ENCODE assay signal across 8 cellular contexts in genomic region chr10:115092555-115093285, GRCh38. TPM values are rescaled to one million over a fixed set of nuclear protein-coding genes. Genes with fewer than 3 reads are reported as not detected.
DNase-seq lines count a peak whose midpoint lies in the region; ATAC-seq and TF ChIP-seq lines count a peak whose summit lies in the region.

No MANE protein-coding gene starts in this region.

- peak overlapping the region; percentile 78 for H3K4me3 ChIP-seq in adipocyte (ENCODE audit: low read length)
- peak overlapping the region; percentile 77 for H3K4me3 ChIP-seq in psoas muscle

- DNase-seq in ACHN (peak; percentile 71), NCI-H526 (lab: John Stamatoyannopoulos, UW) (peak; percentile 23 to 73), adipocyte (ENCODE audit: low read depth) (peak; percentile 67), left ventricle myocardium superior (peak; percentile 60), psoas muscle (peak; percentile 29 to 50), UCSD-AML1 (lab: John Stamatoyannopoulos, UW; ENCODE audit: unreplicated experiment) (no peak)

- H3K27ac ChIP-seq in psoas muscle, result peak overlapping the region; percentile 69

- peaks cover 50% of the 10 kb centered on the region for H3K27me3 ChIP-seq in adipocyte (replicated peaks; ENCODE audit: control insufficient read depth, insufficient read depth, low read length)
- peaks cover 0 to 19% (median 3%) of the 10 kb centered on the region in 3 donors for H3K27me3 ChIP-seq in psoas muscle (ENCODE audit: insufficient read depth in 3 of 3, low read length in 2 of 3)

- 0 to 1% (median 0%) methylated on average over 34 to 74 of the region's 75 CpGs for WGBS in psoas muscle, 3 donors

- in situ Hi-C loops in ACHN (cut with HindIII; ENCODE audit: low pct_ligation_motif_present, low pct_unique_long_range_greater_than_20kb, low sequenced_read_pairs), result no loop called here

- ATAC-seq in GM18517 (IDR thresholded peaks at IDR 0.05; ENCODE audit: unreplicated experiment), result peak; percentile 60
- ATAC-seq in HG02938 (IDR thresholded peaks at IDR 0.05; ENCODE audit: unreplicated experiment), result peak; percentile 72
- peak; percentile 88 for ATAC-seq in left ventricle myocardium superior
- peak; percentile 75 to 81 (median 79) for ATAC-seq in psoas muscle

- H3K36me3 ChIP-seq in adipocyte (ENCODE audit: control insufficient read depth, insufficient read depth, low read length, severe bottlenecking) (no peaks in the 10 kb centered on the region), psoas muscle (ENCODE audit: insufficient read depth in 1 of 2, low read depth in 1 of 2) (no peaks in the 10 kb centered on the region)

- no peak for TF ChIP-seq CTCF in psoas muscle (IDR thresholded peaks at IDR 0.05)

- H3K4me1 ChIP-seq in adipocyte (ENCODE audit: control insufficient read depth, insufficient read depth, low read length), result no peaks in the 10 kb centered on the region
- H3K4me1 ChIP-seq in psoas muscle, result no peaks in the 10 kb centered on the region

- no peaks in the 10 kb centered on the region for H3K9me3 ChIP-seq in adipocyte (ENCODE audit: control insufficient read depth, low read length)
- no peaks in the 10 kb centered on the region for H3K9me3 ChIP-seq in psoas muscle

- peak overlapping the region; percentile 39 for H3K9ac ChIP-seq in adipocyte (ENCODE audit: low read length)

- intact Hi-C loops in left ventricle myocardium superior (cut with micrococcal nuclease) (no loop called here), psoas muscle (cut with DNase I) (no loop called here)

RNA-seq across cellular contexts. Expression of gene ATRNL1, which starts 0.4 kb away (rescaled TPM):
- total RNA-seq in left ventricle myocardium superior (1.6 TPM), psoas muscle (1 to 10 TPM; 2.2 to 7.1 (median 4.5) TPM)
- polyA plus RNA-seq in psoas muscle, result 1 to 10 TPM in 2 of 3 donors, under 1 TPM in 1; 0.01 to 1.4 (median 1.1) TPM
